16 cellular contexts compared by ENCODE assay signal in the genomic region with DNA sequence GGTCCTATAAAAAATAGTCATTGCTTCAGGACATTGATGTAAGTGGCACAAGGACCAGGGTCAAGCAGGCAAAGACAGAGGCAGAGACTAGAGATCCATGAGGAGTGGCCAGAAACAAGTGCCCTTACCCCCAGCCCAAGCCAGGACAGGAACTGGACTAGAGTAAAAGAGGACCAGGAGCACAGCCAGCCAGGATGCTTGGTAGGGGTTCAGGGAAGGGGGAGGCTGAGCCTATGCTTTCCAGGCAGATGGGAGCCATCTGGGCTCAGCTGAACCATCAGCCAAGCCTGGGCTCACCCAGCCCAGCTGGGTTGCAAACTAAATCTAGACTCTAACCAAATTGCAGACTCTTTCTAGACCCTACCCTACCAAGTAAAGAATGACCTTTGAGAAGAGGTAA. TPM values are rescaled to one million over a fixed set of nuclear protein-coding genes. Genes with fewer than 3 reads are reported as not detected.
"Had no signal": no experiment of that assay in that cellular context is flagged by ENCODE, and none has a peak within 500 bp of the region (broad histone marks: within the 10 kb centered on the region; RNA-seq: fewer than 3 reads in every experiment).

No MANE protein-coding gene starts in this region.

- H3K36me3 ChIP-seq: left lung, spleen, upper lobe of left lung had no signal

- H3K27ac ChIP-seq: coronary artery, epithelial cell of prostate, left lung, spleen, upper lobe of left lung had no signal

- H3K9me3 Mint-ChIP-seq: activated naive CD8-positive, alpha-beta T cell treated with anti-CD3 and anti-CD28 coated beads, Interleukin-2, amount 50 U/mL, for 24 hours; activated T-cell treated with anti-CD3 and anti-CD28 coated beads, Interleukin-2, amount 50 U/mL, for 72 hours had no signal

- H3K27ac Mint-ChIP-seq: activated naive CD8-positive, alpha-beta T cell treated with anti-CD3 and anti-CD28 coated beads, Interleukin-2, amount 50 U/mL, for 24 hours; activated T-cell treated with anti-CD3 and anti-CD28 coated beads, Interleukin-2, amount 50 U/mL, for 72 hours; naive B cell; WTC11 had no signal

- H3K4me3 Mint-ChIP-seq: activated naive CD8-positive, alpha-beta T cell treated with anti-CD3 and anti-CD28 coated beads, Interleukin-2, amount 50 U/mL, for 24 hours; activated T-cell treated with anti-CD3 and anti-CD28 coated beads, Interleukin-2, amount 50 U/mL, for 72 hours; WTC11 had no signal

- H3K4me3 ChIP-seq: coronary artery, left lung, lung, spleen, upper lobe of left lung had no signal

- H3K9me3 ChIP-seq: left lung, upper lobe of left lung had no signal

- DNase-seq: activated gamma-delta T cell, kidney, left lung, naive B cell had no signal

- H3K27me3 ChIP-seq: upper lobe of left lung had no signal

- H3K36me3 Mint-ChIP-seq: naive B cell, WTC11 had no signal

RNA-seq across cellular contexts. Expression of a gene that starts 15.2 kb away (rescaled TPM):
- total RNA-seq: activated T-cell treated with anti-CD3 and anti-CD28 coated beads, Interleukin-2, amount 50 U/mL, for 72 hours; osteoblast; progenitor cell of endocrine pancreas; T-helper 1 cell treated with Interleukin-12 subunit alpha and Interleukin-12 subunit beta and Interleukin-4 antibody, amounts not matched to agents 30 ng/mL and 1 ng/mL, for 36 hours; WTC11 had no signal

RNA-seq across cellular contexts. Expression of a gene that starts 37.4 kb away (rescaled TPM):
- total RNA-seq: activated T-cell treated with anti-CD3 and anti-CD28 coated beads, Interleukin-2, amount 50 U/mL, for 72 hours; fibroblast of villous mesenchyme; left lung; osteoblast; progenitor cell of endocrine pancreas; T-helper 1 cell treated with Interleukin-12 subunit alpha and Interleukin-12 subunit beta and Interleukin-4 antibody, amounts not matched to agents 30 ng/mL and 1 ng/mL, for 36 hours; WTC11 had no signal
- polyA plus RNA-seq: spleen had no signal

RNA-seq across cellular contexts. Expression of a gene that starts 57.4 kb away (rescaled TPM):
- total RNA-seq: fibroblast of villous mesenchyme; osteoblast; progenitor cell of endocrine pancreas; T-helper 1 cell treated with Interleukin-12 subunit alpha and Interleukin-12 subunit beta and Interleukin-4 antibody, amounts not matched to agents 30 ng/mL and 1 ng/mL, for 36 hours had no signal
